Comparison of ENCODE assay signal across 22 cellular contexts in the genomic region with DNA sequence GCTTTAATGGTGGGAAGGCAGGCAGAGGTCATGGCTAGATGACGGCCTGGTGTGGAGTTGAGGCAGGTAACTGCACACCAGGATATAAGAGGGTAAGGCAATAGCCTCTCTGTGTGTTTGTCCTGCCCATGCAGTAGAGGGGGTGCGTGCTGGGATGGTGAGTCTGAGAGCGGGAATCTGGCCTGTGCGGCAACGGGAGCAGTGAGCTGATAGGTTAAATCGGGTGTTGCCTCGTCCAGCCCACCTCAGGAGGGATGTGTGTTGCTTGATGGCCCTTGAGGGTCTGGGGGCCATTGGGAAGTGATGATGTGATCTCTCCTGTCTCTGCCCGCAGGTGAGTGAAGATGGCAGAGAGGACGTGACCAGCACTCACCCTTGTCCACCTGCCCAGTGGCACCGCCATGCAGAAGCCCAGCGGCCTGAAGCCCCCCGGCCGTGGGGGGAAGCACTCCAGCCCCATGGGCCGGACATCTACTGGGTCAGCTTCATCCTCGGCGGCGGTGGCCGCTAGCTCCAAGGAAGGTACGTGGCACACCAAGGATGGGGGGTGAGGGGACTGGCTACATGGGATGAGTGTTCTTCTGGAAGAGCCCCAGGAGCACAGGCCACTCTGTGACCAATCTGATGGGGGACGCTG.
"Had no signal": no experiment of that assay in that cellular context is flagged by ENCODE, and none has a peak within 500 bp of the region (broad histone marks: within the 10 kb centered on the region; RNA-seq: fewer than 3 reads in every experiment).

No MANE protein-coding gene starts in this region.

- H3K4me3 Mint-ChIP-seq: effector memory CD8-positive, alpha-beta T cell; naive thymus-derived CD8-positive, alpha-beta T cell; neural crest cell; stimulated activated naive B cell treated with anti-CD40 and anti-IgM and Interleukin-4, amounts not matched to agents 10 μg/mL and 1 μg/mL and 100 μg/mL, for 72 hours; stimulated activated naive CD8-positive, alpha-beta T cell treated with anti-CD3 and anti-CD28 coated beads, Interleukin-15, amount 100 ng/mL, for 72 hours had no signal

- ATAC-seq: effector memory CD8-positive, alpha-beta T cell; gastroesophageal sphincter; left lobe of liver; mucosa of descending colon; naive thymus-derived CD8-positive, alpha-beta T cell; sciatic nerve; stimulated activated naive B cell treated with anti-CD40 and anti-IgM and Interleukin-4, amounts not matched to agents 10 μg/mL and 1 μg/mL and 100 μg/mL, for 72 hours; stimulated activated naive CD8-positive, alpha-beta T cell treated with anti-CD3 and anti-CD28 coated beads, Interleukin-15, amount 100 ng/mL, for 72 hours had no signal

- H3K9ac ChIP-seq: parathyroid adenoma had no signal

- H3K36me3 Mint-ChIP-seq: naive thymus-derived CD8-positive, alpha-beta T cell had no signal

- H3K4me1 ChIP-seq: testis, tibial nerve had no signal

- H3K27ac ChIP-seq: esophagus squamous epithelium, gastroesophageal sphincter, parathyroid adenoma, spleen, testis, tibial nerve had no signal

- H3K27ac Mint-ChIP-seq: effector memory CD8-positive, alpha-beta T cell had no signal

- H3K4me3 ChIP-seq: esophagus squamous epithelium, gastroesophageal sphincter, mucosa of descending colon, spleen, testis, tibial nerve had no signal

- H3K9me3 ChIP-seq: esophagus squamous epithelium, gastroesophageal sphincter, mucosa of descending colon, spleen, testis, tibial nerve had no signal

- H2AFZ ChIP-seq: parathyroid adenoma had no signal

- H3K27me3 ChIP-seq: esophagus squamous epithelium, gastroesophageal sphincter, spleen, testis, tibial nerve had no signal

- H3K27me3 Mint-ChIP-seq: effector memory CD8-positive, alpha-beta T cell; naive thymus-derived CD8-positive, alpha-beta T cell; stimulated activated naive B cell treated with anti-CD40 and anti-IgM and Interleukin-4, amounts not matched to agents 10 μg/mL and 1 μg/mL and 100 μg/mL, for 72 hours; stimulated activated naive CD8-positive, alpha-beta T cell treated with anti-CD3 and anti-CD28 coated beads, Interleukin-15, amount 100 ng/mL, for 72 hours had no signal

- H3K9me3 Mint-ChIP-seq: effector memory CD8-positive, alpha-beta T cell; naive thymus-derived CD8-positive, alpha-beta T cell; neural crest cell; stimulated activated naive B cell treated with anti-CD40 and anti-IgM and Interleukin-4, amounts not matched to agents 10 μg/mL and 1 μg/mL and 100 μg/mL, for 72 hours; stimulated activated naive CD8-positive, alpha-beta T cell treated with anti-CD3 and anti-CD28 coated beads, Interleukin-15, amount 100 ng/mL, for 72 hours had no signal

- DNase-seq: effector memory CD8-positive, alpha-beta T cell; esophagus squamous epithelium; foreskin fibroblast; glutamatergic neuron; islet precursor cell; mammary epithelial cell; mucosa of descending colon; naive thymus-derived CD8-positive, alpha-beta T cell; occipital lobe; spleen; stimulated activated CD4-positive, alpha-beta T cell treated with anti-CD3 and anti-CD28 coated beads, Interleukin-15, amount 100 ng/mL, for 24 hours; stimulated activated CD4-positive, alpha-beta T cell treated with anti-CD3 and anti-CD28 coated beads, Interleukin-1b, Interleukin-23, amount 100 ng/mL, for 48 hours; stimulated activated CD4-positive, alpha-beta T cell treated with anti-CD3 and anti-CD28 coated beads, Interleukin-4, amount 100 ng/mL, for 24 hours; stimulated activated naive B cell treated with anti-CD40 and anti-IgM and Interleukin-4, amounts not matched to agents 10 μg/mL and 1 μg/mL and 100 μg/mL, for 72 hours; stimulated activated naive CD8-positive, alpha-beta T cell treated with anti-CD3 and anti-CD28 coated beads, Interleukin-15, amount 100 ng/mL, for 72 hours; testis had no signal
